20 cellular contexts compared by ENCODE assay signal in genomic region chr14:95268350-95268749, GRCh38.
"Had no signal": no experiment of that assay in that cellular context is flagged by ENCODE, and none has a peak within 500 bp of the region (broad histone marks: within the 10 kb centered on the region; RNA-seq: fewer than 3 reads in every experiment).

No MANE protein-coding gene starts in this region.

- H3K9me3 ChIP-seq: gastrocnemius medialis, pancreas, thyroid gland, uterus had no signal

- H2AFZ ChIP-seq: neural progenitor cell had no signal

- DNase-seq: activated CD4-positive, alpha-beta T cell treated with anti-CD3 and anti-CD28 coated beads, Interleukin-2, amount 50 U/mL, for 48 hours; activated naive CD4-positive, alpha-beta T cell treated with anti-CD3 and anti-CD28 coated beads for 36 hours; amygdala; brain microvascular endothelial cell; effector memory CD8-positive, alpha-beta T cell; gastrocnemius medialis; kidney; left ventricle myocardium superior; mesendoderm; pancreas; stimulated activated CD4-positive, alpha-beta T cell treated with anti-CD3 and anti-CD28 coated beads, Interleukin-12 subunit alpha, Interleukin-12 subunit beta, amount 100 ng/mL, for 4 hours; stimulated activated CD4-positive, alpha-beta T cell treated with anti-CD3 and anti-CD28 coated beads, Interleukin-2, amount 100 ng/mL, for 48 hours; stimulated activated CD8-positive, alpha-beta memory T cell treated with anti-CD3 and anti-CD28 coated beads, Interleukin-4, amount 100 ng/mL, for 48 hours; SW 1271; thyroid gland; uterus had no signal

- H3K27ac ChIP-seq: brain microvascular endothelial cell, epithelial cell of prostate, gastrocnemius medialis, neural progenitor cell, pancreas, thyroid gland, uterus had no signal

- ATAC-seq: activated CD4-positive, CD25-positive, alpha-beta regulatory T cell treated with anti-CD3 and anti-CD28 coated beads, Interleukin-2, amount 50 U/mL, for 24 hours; effector memory CD8-positive, alpha-beta T cell; left ventricle myocardium superior; pancreas had no signal

- H3K27me3 ChIP-seq: brain microvascular endothelial cell, gastrocnemius medialis, neural progenitor cell, pancreas, thyroid gland, uterus had no signal

- H3K27me3 Mint-ChIP-seq: dendritic cell treated with granulocyte-macrophage colony-stimulating factor and Interleukin-4, amounts not matched to agents 40 ng/mL and 50 ng/mL, for 4 days had no signal

- H3K4me1 ChIP-seq: neural progenitor cell, uterus had no signal

- H3K36me3 ChIP-seq: brain microvascular endothelial cell, gastrocnemius medialis, neural progenitor cell, pancreas, thyroid gland, uterus had no signal

- H3K4me2 ChIP-seq: neural progenitor cell had no signal

- H3K4me3 Mint-ChIP-seq: activated naive CD4-positive, alpha-beta T cell treated with anti-CD3 and anti-CD28 coated beads for 36 hours; dendritic cell treated with granulocyte-macrophage colony-stimulating factor and Interleukin-4, amounts not matched to agents 40 ng/mL and 50 ng/mL, for 4 days; effector memory CD8-positive, alpha-beta T cell; neural progenitor cell had no signal

- FAIRE-seq: pancreas had no signal

- H3K9me3 Mint-ChIP-seq: activated naive CD4-positive, alpha-beta T cell treated with anti-CD3 and anti-CD28 coated beads for 36 hours; dendritic cell treated with granulocyte-macrophage colony-stimulating factor and Interleukin-4, amounts not matched to agents 40 ng/mL and 50 ng/mL, for 4 days; effector memory CD8-positive, alpha-beta T cell had no signal

- H3K9ac ChIP-seq: neural progenitor cell had no signal

- H3K4me3 ChIP-seq: gastrocnemius medialis, neural progenitor cell, pancreas, thyroid gland, uterus had no signal

- H3K36me3 Mint-ChIP-seq: neural progenitor cell had no signal

- H3K27ac Mint-ChIP-seq: activated naive CD4-positive, alpha-beta T cell treated with anti-CD3 and anti-CD28 coated beads for 36 hours; dendritic cell treated with granulocyte-macrophage colony-stimulating factor and Interleukin-4, amounts not matched to agents 40 ng/mL and 50 ng/mL, for 4 days; effector memory CD8-positive, alpha-beta T cell; neural progenitor cell had no signal
